In the genomic region with DNA sequence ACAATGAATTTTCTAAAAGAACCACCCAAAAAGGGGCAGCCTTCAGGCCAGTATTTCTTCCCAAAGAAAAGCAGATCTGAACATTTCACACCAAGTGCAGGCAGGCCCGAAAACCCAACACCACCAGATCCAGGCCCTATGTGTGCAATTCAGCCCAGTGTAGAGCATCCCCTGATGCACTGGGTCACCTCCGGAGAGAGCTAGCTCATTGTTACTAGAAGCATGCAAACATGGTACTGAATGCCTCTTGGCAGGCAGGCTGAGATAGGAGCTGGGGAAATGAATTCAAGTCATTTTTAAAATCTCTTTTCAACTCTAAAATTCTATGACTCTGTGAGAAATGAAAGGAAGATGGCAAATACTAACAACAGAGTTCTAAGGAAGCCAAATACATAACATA, we compare ENCODE assay signal across 16 cellular contexts.
"Had no signal": no experiment of that assay in that cellular context is flagged by ENCODE, and none has a peak within 500 bp of the region (broad histone marks: within the 10 kb centered on the region; RNA-seq: fewer than 3 reads in every experiment).

No MANE protein-coding gene starts in this region.

- H3K27me3 ChIP-seq: body of pancreas, heart right ventricle, SJCRH30, spleen, tibial artery had no signal

- H3K4me3 ChIP-seq: body of pancreas, heart right ventricle, prostate gland, SJCRH30, spleen, tibial artery had no signal

- H3K27me3 Mint-ChIP-seq: activated B cell treated with CpG ODN at 0.5 μM for 24 hours; activated CD4-positive, alpha-beta T cell treated with anti-CD3 and anti-CD28 coated beads for 36 hours; naive thymus-derived CD8-positive, alpha-beta T cell; T-cell had no signal

- H3K27ac ChIP-seq: body of pancreas, prostate gland, SJCRH30, spleen, tibial artery had no signal

- H3K9me3 Mint-ChIP-seq: activated B cell treated with CpG ODN at 0.5 μM for 24 hours; activated T-cell treated with anti-CD3 and anti-CD28 coated beads, Interleukin-2, amount 50 U/mL, for 4 hours; naive thymus-derived CD8-positive, alpha-beta T cell; T-cell had no signal

- DNase-seq: activated B cell treated with CpG ODN at 0.5 μM for 24 hours; activated CD4-positive, alpha-beta T cell treated with anti-CD3 and anti-CD28 coated beads for 36 hours; activated naive CD4-positive, alpha-beta T cell treated with Interleukin-2 at 50 U/mL for 16 hours; activated T-cell treated with anti-CD3 and anti-CD28 coated beads, Interleukin-2, amount 50 U/mL, for 4 hours; body of pancreas; heart right ventricle; islet precursor cell; left colon; naive thymus-derived CD8-positive, alpha-beta T cell; SJCRH30; spleen; stimulated activated CD4-positive, alpha-beta T cell treated with anti-CD3 and anti-CD28 coated beads, Interleukin-4, amount 100 ng/mL, for 24 hours; stimulated activated naive CD8-positive, alpha-beta T cell treated with anti-CD3 and anti-CD28 coated beads, Interleukin-15, Interleukin-2, amounts not matched to agents 100 U/mL and 50 U/mL, for 24 hours; T-cell; tibial artery had no signal

- H3K27ac Mint-ChIP-seq: activated B cell treated with CpG ODN at 0.5 μM for 24 hours; activated CD4-positive, alpha-beta T cell treated with anti-CD3 and anti-CD28 coated beads for 36 hours; T-cell had no signal

- H3K4me3 Mint-ChIP-seq: activated B cell treated with CpG ODN at 0.5 μM for 24 hours; activated CD4-positive, alpha-beta T cell treated with anti-CD3 and anti-CD28 coated beads for 36 hours; activated T-cell treated with anti-CD3 and anti-CD28 coated beads, Interleukin-2, amount 50 U/mL, for 4 hours; naive thymus-derived CD8-positive, alpha-beta T cell; T-cell had no signal

- ATAC-seq: activated CD4-positive, alpha-beta T cell treated with anti-CD3 and anti-CD28 coated beads for 36 hours; activated T-cell treated with anti-CD3 and anti-CD28 coated beads, Interleukin-2, amount 50 U/mL, for 4 hours; body of pancreas; heart right ventricle; left colon; naive thymus-derived CD8-positive, alpha-beta T cell; stimulated activated naive CD8-positive, alpha-beta T cell treated with anti-CD3 and anti-CD28 coated beads, Interleukin-15, Interleukin-2, amounts not matched to agents 100 U/mL and 50 U/mL, for 24 hours; T-cell had no signal
